34 cellular contexts compared by ENCODE assay signal in the genomic region with DNA sequence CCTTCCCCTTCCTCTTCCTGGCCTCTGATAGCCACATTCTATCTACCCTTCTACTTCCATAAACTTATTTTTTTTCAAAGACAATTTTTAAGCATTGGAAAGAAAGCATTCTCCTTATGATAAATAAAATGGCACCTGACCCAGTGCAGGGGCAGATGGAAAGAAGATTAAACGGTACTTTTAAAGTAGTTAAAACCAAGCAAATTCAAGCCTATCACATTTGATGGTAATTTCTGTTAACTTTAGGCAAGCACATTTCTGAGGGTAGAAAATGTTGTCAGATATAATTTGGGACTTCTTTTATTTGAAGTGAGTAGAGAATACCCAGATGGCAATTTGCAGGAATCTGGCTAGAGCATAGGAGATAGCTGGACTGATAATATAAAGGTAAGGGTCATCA.
"Had no signal": no experiment of that assay in that cellular context is flagged by ENCODE, and none has a peak within 500 bp of the region (broad histone marks: within the 10 kb centered on the region; RNA-seq: fewer than 3 reads in every experiment).

No MANE protein-coding gene starts in this region.

- H3K27ac ChIP-seq: KMS-11 had no signal

- H3K9me3 ChIP-seq: MG63 had no signal

- H3K9ac ChIP-seq: KMS-11 had no signal

- DNase-seq: Karpas-422, Kasumi-1, MG63, MM.1S, MV-4-11, NCI-H1048, NCI-H1092, NCI-H1092 treated with DMSO at 0.1 percent for 48 hours, NCI-H1105, NCI-H1105 treated with DMSO at 0.1 percent for 48 hours, NCI-H1417, NCI-H1417 treated with DMSO at 0.1 percent for 48 hours, NCI-H1436, NCI-H1436 treated with DMSO at 0.1 percent for 48 hours, NCI-H146, NCI-H1694, NCI-H1694 treated with DMSO at 0.1 percent for 48 hours, NCI-H187, NCI-H187 treated with DMSO at 0.1 percent for 48 hours, NCI-H1930, NCI-H2029, NCI-H2029 treated with DMSO at 0.1 percent for 48 hours, NCI-H2081, NCI-H2081 treated with DMSO at 0.1 percent for 48 hours, NCI-H2107, NCI-H2171, NCI-H2171 treated with DMSO at 0.1 percent for 48 hours, NCI-H2227 treated with DMSO at 0.1 percent for 48 hours, NCI-H226, NCI-H345, NCI-H446, NCI-H446 treated with DMSO at 0.1 percent for 48 hours, NCI-H510A had no signal

- H3K4me3 ChIP-seq: MG63 had no signal

- H3K27me3 ChIP-seq: MG63 had no signal

- H3K4me2 ChIP-seq: KMS-11 had no signal
